In genomic region chr2:105055613-105056012, GRCh38 we compare ENCODE assay signal across 20 cellular contexts.
"Had no signal": no experiment of that assay in that cellular context is flagged by ENCODE, and none has a peak within 500 bp of the region (broad histone marks: within the 10 kb centered on the region; RNA-seq: fewer than 3 reads in every experiment).

No MANE protein-coding gene starts in this region.

- H3K27me3 Mint-ChIP-seq: activated CD4-positive, alpha-beta T cell treated with anti-CD3 and anti-CD28 coated beads, Interleukin-2, amount 10 ng/mL, durations not matched to agents 7 days and 5 days; effector memory CD8-positive, alpha-beta T cell had no signal

- H3K4me1 ChIP-seq: ascending aorta, gastroesophageal sphincter, vagina had no signal

- DNase-seq: activated CD4-positive, alpha-beta T cell treated with anti-CD3 and anti-CD28 coated beads, Interleukin-2, amount 10 ng/mL, durations not matched to agents 7 days and 5 days; activated CD8-positive, alpha-beta memory T cell treated with anti-CD3 and anti-CD28 coated beads, Interleukin-2, amount 50 U/mL, for 4 hours; activated CD8-positive, alpha-beta T cell treated with anti-CD3 and anti-CD28 coated beads, Interleukin-2, amount 10 ng/mL, durations not matched to agents 7 days and 5 days; activated naive CD4-positive, alpha-beta T cell treated with anti-CD3 and anti-CD28 coated beads for 36 hours; activated T-cell treated with anti-CD3 and anti-CD28 coated beads, Interleukin-2, amount 50 U/mL, for 4 hours; effector memory CD8-positive, alpha-beta T cell; heart left ventricle; left ventricle myocardium superior; occipital lobe; stimulated activated CD4-positive, alpha-beta T cell treated with anti-CD3 and anti-CD28 coated beads, Interleukin-12 subunit alpha, Interleukin-12 subunit beta, amount 100 ng/mL, for 4 hours; stimulated activated CD4-positive, alpha-beta T cell treated with anti-CD3 and anti-CD28 coated beads, Interleukin-1b, Interleukin-23, amount 100 ng/mL, for 48 hours; stimulated activated CD8-positive, alpha-beta memory T cell treated with anti-CD3 and anti-CD28 coated beads, Interleukin-4, amount 100 ng/mL, for 48 hours; stimulated activated naive CD4-positive, alpha-beta T cell; substantia nigra; transverse colon had no signal

- H3K4me1 Mint-ChIP-seq: activated CD4-positive, alpha-beta T cell treated with anti-CD3 and anti-CD28 coated beads, Interleukin-2, amount 10 ng/mL, durations not matched to agents 7 days and 5 days had no signal

- ATAC-seq: activated CD4-positive, CD25-positive, alpha-beta regulatory T cell treated with anti-CD3 and anti-CD28 coated beads, Interleukin-2, amount 50 U/mL, for 24 hours; activated CD8-positive, alpha-beta T cell treated with anti-CD3 and anti-CD28 coated beads, Interleukin-2, amount 10 ng/mL, durations not matched to agents 7 days and 5 days; activated T-cell treated with anti-CD3 and anti-CD28 coated beads, Interleukin-2, amount 50 U/mL, for 4 hours; effector memory CD8-positive, alpha-beta T cell; gastroesophageal sphincter; heart left ventricle; left ventricle myocardium superior had no signal

- H3K27me3 ChIP-seq: ascending aorta, gastroesophageal sphincter, heart left ventricle, transverse colon, vagina had no signal

- H3K4me3 ChIP-seq: ascending aorta, gastroesophageal sphincter, heart left ventricle, transverse colon, vagina had no signal

- H3K9me3 ChIP-seq: gastroesophageal sphincter, transverse colon, vagina had no signal

- H3K4me3 Mint-ChIP-seq: activated CD4-positive, alpha-beta T cell treated with anti-CD3 and anti-CD28 coated beads, Interleukin-2, amount 10 ng/mL, durations not matched to agents 7 days and 5 days; activated CD8-positive, alpha-beta T cell treated with anti-CD3 and anti-CD28 coated beads, Interleukin-2, amount 10 ng/mL, durations not matched to agents 7 days and 5 days; activated naive CD4-positive, alpha-beta T cell treated with anti-CD3 and anti-CD28 coated beads for 36 hours; activated T-cell treated with anti-CD3 and anti-CD28 coated beads, Interleukin-2, amount 50 U/mL, for 4 hours; effector memory CD8-positive, alpha-beta T cell had no signal

- FAIRE-seq: bronchial epithelial cell had no signal

- H3K27ac ChIP-seq: ascending aorta, gastroesophageal sphincter, heart left ventricle, transverse colon, vagina had no signal

- H3K9me3 Mint-ChIP-seq: effector memory CD8-positive, alpha-beta T cell had no signal

- H3K27ac Mint-ChIP-seq: activated CD4-positive, alpha-beta T cell treated with anti-CD3 and anti-CD28 coated beads, Interleukin-2, amount 10 ng/mL, durations not matched to agents 7 days and 5 days; activated CD8-positive, alpha-beta T cell treated with anti-CD3 and anti-CD28 coated beads, Interleukin-2, amount 10 ng/mL, durations not matched to agents 7 days and 5 days; activated naive CD4-positive, alpha-beta T cell treated with anti-CD3 and anti-CD28 coated beads for 36 hours; effector memory CD8-positive, alpha-beta T cell had no signal
